8 cellular contexts compared by ENCODE assay signal in the genomic region with DNA sequence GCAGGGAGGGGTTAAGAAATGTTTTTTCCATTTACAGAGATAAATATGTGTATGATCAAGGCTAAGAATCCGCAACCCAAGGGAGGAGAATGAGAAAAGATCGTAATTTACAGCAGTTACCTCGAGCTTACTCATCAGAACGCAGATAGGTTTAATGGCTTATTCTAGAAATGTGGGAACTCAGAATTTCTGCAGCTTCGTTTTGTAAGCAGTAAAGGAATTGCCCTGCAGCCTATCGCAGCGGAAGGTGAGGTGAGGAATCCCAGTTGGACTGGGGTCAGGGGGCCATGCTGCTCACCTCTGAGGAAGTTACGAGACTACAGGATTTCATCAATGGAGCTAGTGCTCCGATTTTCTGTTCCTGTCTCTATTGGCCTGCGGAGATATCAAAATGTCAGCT. TPM values are rescaled to one million over a fixed set of nuclear protein-coding genes. Genes with fewer than 3 reads are reported as not detected.
"Had no signal": no experiment of that assay in that cellular context is flagged by ENCODE, and none has a peak within 500 bp of the region (broad histone marks: within the 10 kb centered on the region; RNA-seq: fewer than 3 reads in every experiment).

No MANE protein-coding gene starts in this region.

- FAIRE-seq: HepG2, HTR-8/SVneo, K562 had no signal

- ATAC-seq: HepG2, K562 had no signal

- DNase-seq: IMR-90, KBM-7, KG1 had no signal

- H3K27ac ChIP-seq: HL-60 had no signal

- H3K4me3 ChIP-seq: K562 had no signal

RNA-seq across cellular contexts. Expression of a gene that starts 8.1 kb away (rescaled TPM):
- polyA plus RNA-seq: HepG2, IgD-negative memory B cell, K562 had no signal
